20 cellular contexts compared by ENCODE assay signal in genomic region chr21:37886120-37886519, GRCh38. TPM values are rescaled to one million over a fixed set of nuclear protein-coding genes. Genes with fewer than 3 reads are reported as not detected.
A peak's percentile ranks its signal among the peaks of the same experiment; 100 is the strongest.
DNase-seq lines count a peak whose midpoint lies in the region; ATAC-seq and FAIRE-seq lines count a peak whose summit lies in the region.
"Had no signal": no experiment of that assay in that cellular context is flagged by ENCODE, and none has a peak within 500 bp of the region (broad histone marks: within the 10 kb centered on the region; RNA-seq: fewer than 3 reads in every experiment).

No MANE protein-coding gene starts in this region.

- DNase-seq in DMS153 (lab: John Stamatoyannopoulos, UW): peak; percentile 10
- no peak for DNase-seq in DMS153 treated with DMSO at 0.1 percent for 48 hours (lab: John Stamatoyannopoulos, UW; ENCODE audit: unreplicated experiment)
- DNase-seq in cardiac septum (ENCODE audit: low spot score): peak; percentile 20
- no peak for DNase-seq in right cardiac atrium
- peak; percentile 2 for DNase-seq in NCI-H774 (lab: John Stamatoyannopoulos, UW)
- DNase-seq in activated effector memory CD4-positive, alpha-beta T cell treated with anti-CD3 and anti-CD28 coated beads, Interleukin-2, amount 50 U/mL, for 16 hours: no peak
- DNase-seq in anterior cingulate cortex (lab: John Stamatoyannopoulos, UW): no peak
- DNase-seq: CD8-positive, alpha-beta T cell; DMS 273 treated with DMSO at 0.1 percent for 48 hours; DMS79 treated with DMSO at 0.1 percent for 48 hours; EL; H7 had no signal

- no peaks in the 10 kb centered on the region for H3K9me3 ChIP-seq in right cardiac atrium (ENCODE audit: control insufficient read depth, low read length)

- no peaks in the 10 kb centered on the region for H3K4me1 ChIP-seq in right cardiac atrium (ENCODE audit: control insufficient read depth, insufficient read depth, low read length)

- no peaks in the 10 kb centered on the region for H3K27me3 ChIP-seq in right cardiac atrium (ENCODE audit: control insufficient read depth, insufficient read depth)

- ATAC-seq in right cardiac atrium: no peak
- ATAC-seq: CD8-positive, alpha-beta T cell; GM23338 had no signal

- intact Hi-C loops in cardiac septum (cut with DNase I) (no loop called here), right cardiac atrium (cut with DNase I) (no loop called here)

- H3K4me3 ChIP-seq in right cardiac atrium (ENCODE audit: low read length): no peak overlapping the region
- H3K4me3 ChIP-seq: GM23338 had no signal

- 78% methylated on average over 1 of the region's 1 CpG for WGBS in right cardiac atrium

- no peak overlapping the region for H3K27ac ChIP-seq in right cardiac atrium (ENCODE audit: low read length)
- H3K27ac ChIP-seq: 22Rv1 had no signal

- peak; percentile 78 for FAIRE-seq in islet of Langerhans (lab: Jason Lieb, UNC)
- FAIRE-seq: G401.6, GM12891 had no signal

RNA-seq across cellular contexts. Expression of gene KCNJ6, which starts 30.1 kb away (rescaled TPM):
- total RNA-seq in cardiac septum: not detected
- under 1 TPM in 1 of 4 donors, not detected in 3; 0.03 TPM for total RNA-seq in right cardiac atrium
- not detected for polyA plus RNA-seq in right cardiac atrium
- total RNA-seq: A673; CD8-positive, alpha-beta T cell; H7; HT1080 had no signal
- polyA plus RNA-seq: CD14-positive monocyte had no signal

Comparison
In these comparisons a context has a peak if more than half of its experiments do, and no peak if none do; other contexts are left out.
1. DNase-seq: peak in DMS153 (single experiment), cardiac septum (single experiment) and NCI-H774 (single experiment); none in DMS153 treated with DMSO at 0.1 percent for 48 hours (single experiment), right cardiac atrium (0 of 3), activated effector memory CD4-positive, alpha-beta T cell treated with anti-CD3 and anti-CD28 coated beads, Interleukin-2, amount 50 U/mL, for 16 hours (single experiment) and anterior cingulate cortex (0 of 58).